In genomic region chr17:68768804-68769203, GRCh38 we compare ENCODE assay signal across 22 cellular contexts.
"Had no signal": no experiment of that assay in that cellular context is flagged by ENCODE, and none has a peak within 500 bp of the region (broad histone marks: within the 10 kb centered on the region; RNA-seq: fewer than 3 reads in every experiment).

No MANE protein-coding gene starts in this region.

- H3K9me3 ChIP-seq: colonic mucosa, esophagus muscularis mucosa, gastrocnemius medialis, heart right ventricle, left lung, lower lobe of right lung had no signal

- H3K27ac ChIP-seq: colonic mucosa, esophagus muscularis mucosa, gastrocnemius medialis, heart right ventricle, left lung, lower lobe of right lung had no signal

- H3K9me3 Mint-ChIP-seq: dendritic cell treated with granulocyte-macrophage colony-stimulating factor and Interleukin-4, amounts not matched to agents 40 ng/mL and 50 ng/mL, for 4 days; memory B cell; naive thymus-derived CD4-positive, alpha-beta T cell; natural killer cell had no signal

- H3K36me3 Mint-ChIP-seq: memory B cell; naive thymus-derived CD4-positive, alpha-beta T cell; natural killer cell had no signal

- H3K4me3 ChIP-seq: colonic mucosa, esophagus muscularis mucosa, gastrocnemius medialis, heart right ventricle, left lung, lower lobe of right lung had no signal

- H3K4me3 Mint-ChIP-seq: dendritic cell treated with granulocyte-macrophage colony-stimulating factor and Interleukin-4, amounts not matched to agents 40 ng/mL and 50 ng/mL, for 4 days; memory B cell; naive thymus-derived CD4-positive, alpha-beta T cell; natural killer cell had no signal

- H3K36me3 ChIP-seq: colonic mucosa, esophagus muscularis mucosa, gastrocnemius medialis, heart right ventricle, left lung, lower lobe of right lung had no signal

- DNase-seq: colonic mucosa; cortex of kidney; effector CD8-positive, alpha-beta T cell; foreskin fibroblast; foreskin melanocyte; gastrocnemius medialis; glutamatergic neuron; head of caudate nucleus; heart right ventricle; hippocampal formation; left cardiac atrium; left lung; left ventricle myocardium superior; lower lobe of right lung; mammary epithelial cell; mesendoderm; midbrain; naive thymus-derived CD4-positive, alpha-beta T cell; natural killer cell had no signal

- ATAC-seq: gastrocnemius medialis; heart right ventricle; left cardiac atrium; left lung; left ventricle myocardium superior; lower lobe of right lung; naive thymus-derived CD4-positive, alpha-beta T cell; natural killer cell had no signal

- H3K27ac Mint-ChIP-seq: dendritic cell treated with granulocyte-macrophage colony-stimulating factor and Interleukin-4, amounts not matched to agents 40 ng/mL and 50 ng/mL, for 4 days; memory B cell; naive thymus-derived CD4-positive, alpha-beta T cell; natural killer cell had no signal

- H3K4me1 ChIP-seq: colonic mucosa, gastrocnemius medialis had no signal

- H3K27me3 ChIP-seq: colonic mucosa, esophagus muscularis mucosa, gastrocnemius medialis, heart right ventricle, left lung had no signal
